In genomic region chrX:39327255-39327654, GRCh38 we compare ENCODE assay signal across 18 cellular contexts.
DNase-seq lines count a peak whose midpoint lies in the region; ATAC-seq and FAIRE-seq lines count a peak whose summit lies in the region.
"Had no signal": no experiment of that assay in that cellular context is flagged by ENCODE, and none has a peak within 500 bp of the region (broad histone marks: within the 10 kb centered on the region; RNA-seq: fewer than 3 reads in every experiment).

No MANE protein-coding gene starts in this region.

- H3K4me1 Mint-ChIP-seq in CD4-positive, alpha-beta memory T cell, result peaks cover 10 to 44% (median 33%) of the 10 kb centered on the region in 4 donors
- peaks cover 40% of the 10 kb centered on the region for H3K4me1 Mint-ChIP-seq in activated T-helper 17 cell treated with anti-CD3 and anti-CD28 coated beads, Interleukin-2, amount 50 U/mL, for 72 hours

- H3K4me3 ChIP-seq in CD4-positive, alpha-beta memory T cell (ENCODE audit: low read length in 2 of 2), result no peak overlapping the region
- H3K4me3 ChIP-seq: esophagus muscularis mucosa had no signal

- H3K4me1 ChIP-seq in CD4-positive, alpha-beta memory T cell (ENCODE audit: insufficient read depth, low read length), result peaks cover 24% of the 10 kb centered on the region
- H3K4me1 ChIP-seq: esophagus muscularis mucosa, parathyroid adenoma had no signal

- H3K27me3 Mint-ChIP-seq in CD4-positive, alpha-beta memory T cell, result no peaks in the 10 kb centered on the region
- H3K27me3 Mint-ChIP-seq in activated T-helper 17 cell treated with anti-CD3 and anti-CD28 coated beads, Interleukin-2, amount 50 U/mL, for 72 hours, result no peaks in the 10 kb centered on the region

- intact Hi-C loops in CD4-positive, alpha-beta memory T cell (cut with micrococcal nuclease), result no loop called here

- H3K36me3 ChIP-seq in CD4-positive, alpha-beta memory T cell (ENCODE audit: insufficient read depth, low read length), result no peaks in the 10 kb centered on the region
- H3K36me3 ChIP-seq: esophagus muscularis mucosa had no signal

- no peak overlapping the region for H3K27ac ChIP-seq in CD4-positive, alpha-beta memory T cell (ENCODE audit: low read depth, low read length)
- H3K27ac ChIP-seq: esophagus muscularis mucosa, parathyroid adenoma had no signal

- ATAC-seq in activated T-helper 17 cell treated with anti-CD3 and anti-CD28 coated beads, Interleukin-2, amount 50 U/mL, for 72 hours (replicated peaks), result peak; percentile 35
- no peak for ATAC-seq in GM21825 (IDR thresholded peaks at IDR 0.05; ENCODE audit: unreplicated experiment)
- ATAC-seq in HG03442 (IDR thresholded peaks at IDR 0.05; ENCODE audit: unreplicated experiment), result no peak
- no peak for ATAC-seq in esophagus mucosa

- H3K27me3 ChIP-seq in CD4-positive, alpha-beta memory T cell (ENCODE audit: insufficient read depth, low read length), result no peaks in the 10 kb centered on the region

- peak in 3 of 5 donors; percentile 22 to 62 (median 28) for DNase-seq in CD4-positive, alpha-beta memory T cell
- DNase-seq in T follicular helper cell (ENCODE audit: low read depth) (peak; percentile 32), HTR-8/SVneo (ENCODE audit: insufficient read length, low spot score) (no peak)
- DNase-seq in stimulated activated CD4-positive, alpha-beta T cell treated with anti-CD3 and anti-CD28 coated beads, Interleukin-4, amount 100 ng/mL, for 1 hour, result peak; percentile 45
- DNase-seq: CD8-positive, alpha-beta memory T cell; GF-D8; head of caudate nucleus; IMR-90; kidney glomerular epithelial cell; NCI-H1417 treated with DMSO at 0.1 percent for 48 hours; NCI-H524; SW 1271 had no signal

- H3K4me3 Mint-ChIP-seq in CD4-positive, alpha-beta memory T cell, result peak overlapping the region; percentile 44 to 74 (median 64)
- peak overlapping the region; percentile 86 for H3K4me3 Mint-ChIP-seq in activated T-helper 17 cell treated with anti-CD3 and anti-CD28 coated beads, Interleukin-2, amount 50 U/mL, for 72 hours

- no peaks in the 10 kb centered on the region for H3K9me3 ChIP-seq in CD4-positive, alpha-beta memory T cell (ENCODE audit: control insufficient read depth in 1 of 2, low read length in 2 of 2)
- H3K9me3 ChIP-seq: esophagus muscularis mucosa had no signal

- POLR2A ChIA-PET in CD4-positive, alpha-beta memory T cell (lab: Charles Lee; ENCODE audit: partially characterized antibody), result interaction anchor here (0.6 to 1.8 kb wide), 4 partner anchors 9 to 83 kb away, joined by 3 to 8 read pairs (median 5); no protein-coding TSS in a partner anchor

- H3K36me3 Mint-ChIP-seq in CD4-positive, alpha-beta memory T cell, result no peaks in the 10 kb centered on the region
- H3K36me3 Mint-ChIP-seq in activated T-helper 17 cell treated with anti-CD3 and anti-CD28 coated beads, Interleukin-2, amount 50 U/mL, for 72 hours (ENCODE audit: low read depth), result peaks cover 41% of the 10 kb centered on the region
- H3K36me3 Mint-ChIP-seq: CD8-positive, alpha-beta memory T cell had no signal

- CTCF ChIA-PET in CD4-positive, alpha-beta memory T cell (lab: Charles Lee; ENCODE audit: partially characterized antibody), result interaction anchor here (1.0 to 1.6 kb wide), 4 partner anchors 9 to 118 kb away, joined by 3 to 4 read pairs (median 4); no protein-coding TSS in a partner anchor

- peaks cover 0 to 3% (median 0%) of the 10 kb centered on the region in 8 donors for H3K9me3 Mint-ChIP-seq in CD4-positive, alpha-beta memory T cell
- H3K9me3 Mint-ChIP-seq in activated T-helper 17 cell treated with anti-CD3 and anti-CD28 coated beads, Interleukin-2, amount 50 U/mL, for 72 hours, result peaks cover 6% of the 10 kb centered on the region
- H3K9me3 Mint-ChIP-seq: CD8-positive, alpha-beta memory T cell had no signal

- peak overlapping the region in 6 of 7 donors; percentile 13 to 88 (median 60) for H3K27ac Mint-ChIP-seq in CD4-positive, alpha-beta memory T cell
- H3K27ac Mint-ChIP-seq in activated T-helper 17 cell treated with anti-CD3 and anti-CD28 coated beads, Interleukin-2, amount 50 U/mL, for 72 hours, result peak overlapping the region; percentile 86
- H3K27ac Mint-ChIP-seq: CD8-positive, alpha-beta memory T cell had no signal

- no peak for FAIRE-seq in HTR-8/SVneo (lab: Jason Lieb, UNC)
